ENCODE assay signal across 13 cellular contexts in the genomic region with DNA sequence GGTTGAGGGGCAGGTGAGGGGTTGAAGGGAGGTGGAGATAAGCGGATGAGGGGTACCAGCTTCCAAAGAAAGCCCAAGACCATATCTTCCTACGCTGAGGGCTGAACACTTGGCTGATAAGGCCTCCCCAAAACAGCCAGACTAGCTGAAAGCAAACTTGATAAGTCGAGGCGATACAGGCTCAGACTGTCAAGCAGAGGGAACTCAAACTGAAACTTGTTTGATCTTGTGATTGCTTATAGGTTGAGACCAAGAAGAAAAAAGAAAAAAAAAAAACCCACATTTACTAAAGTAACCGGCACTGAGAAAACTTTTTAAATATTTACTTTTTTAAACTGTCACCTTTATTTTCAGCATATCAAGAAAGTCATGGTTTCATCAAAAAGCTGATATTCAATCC.
DNase-seq lines count a peak whose midpoint lies in the region; ATAC-seq and TF ChIP-seq lines count a peak whose summit lies in the region.
"Had no signal": no experiment of that assay in that cellular context is flagged by ENCODE, and none has a peak within 500 bp of the region (broad histone marks: within the 10 kb centered on the region; RNA-seq: fewer than 3 reads in every experiment).

No MANE protein-coding gene starts in this region.

- H3K4me2 ChIP-seq in OCI-LY3 (ENCODE audit: low read length), result peak overlapping the region; percentile 81

- H3K9me3 Mint-ChIP-seq in activated T-cell treated with anti-CD3 and anti-CD28 coated beads, Interleukin-2, amount 50 U/mL, for 24 hours, result no peaks in the 10 kb centered on the region
- H3K9me3 Mint-ChIP-seq in activated naive CD8-positive, alpha-beta T cell treated with anti-CD3 and anti-CD28 coated beads, Interleukin-2, amount 50 U/mL, for 24 hours, result no peaks in the 10 kb centered on the region
- no peaks in the 10 kb centered on the region for H3K9me3 Mint-ChIP-seq in stimulated activated memory B cell treated with anti-CD40 and anti-IgM and Interleukin-4, amounts not matched to agents 10 μg/mL and 1 μg/mL and 100 μg/mL, for 72 hours
- H3K9me3 Mint-ChIP-seq in Calu3 (ENCODE audit: low read depth, unreplicated experiment), result no peaks in the 10 kb centered on the region

- no peaks in the 10 kb centered on the region for H3K9me3 ChIP-seq in OCI-LY3 (ENCODE audit: insufficient read depth, low read length)
- H3K9me3 ChIP-seq: testis had no signal

- H3K36me3 ChIP-seq in OCI-LY3 (replicated peaks; ENCODE audit: low read depth, low read length), result peaks cover 4% of the 10 kb centered on the region

- TF ChIP-seq CTCF in OCI-LY3 (IDR thresholded peaks at IDR 0.05; ENCODE audit: low read depth, low read length), result no peak
- no peak for TF ChIP-seq CTCF in Calu3 (IDR thresholded peaks at IDR 0.05; ENCODE audit: unreplicated experiment)

- H3K9ac ChIP-seq in OCI-LY3 (ENCODE audit: low read length), result peak overlapping the region; percentile 43

- CTCF ChIA-PET in Calu3 (lab: Charles Lee), result interaction anchor here (0.7 kb wide), 1 partner anchor 537 kb away, joined by 5 read pairs; no protein-coding TSS in a partner anchor

- peak overlapping the region; percentile 58 for H3K4me3 Mint-ChIP-seq in activated T-cell treated with anti-CD3 and anti-CD28 coated beads, Interleukin-2, amount 50 U/mL, for 24 hours
- peak overlapping the region; percentile 21 for H3K4me3 Mint-ChIP-seq in activated naive CD8-positive, alpha-beta T cell treated with anti-CD3 and anti-CD28 coated beads, Interleukin-2, amount 50 U/mL, for 24 hours
- peak overlapping the region; percentile 15 for H3K4me3 Mint-ChIP-seq in stimulated activated memory B cell treated with anti-CD40 and anti-IgM and Interleukin-4, amounts not matched to agents 10 μg/mL and 1 μg/mL and 100 μg/mL, for 72 hours
- H3K4me3 Mint-ChIP-seq in Calu3 (ENCODE audit: low read depth, unreplicated experiment), result no peak overlapping the region

- H3K4me3 ChIP-seq in OCI-LY3 (ENCODE audit: low read length), result peak overlapping the region; percentile 37
- H3K4me3 ChIP-seq: testis had no signal

- peaks cover 77% of the 10 kb centered on the region for H3K4me1 Mint-ChIP-seq in activated T-cell treated with anti-CD3 and anti-CD28 coated beads, Interleukin-2, amount 50 U/mL, for 24 hours (ENCODE audit: low read depth)
- peaks cover 63% of the 10 kb centered on the region for H3K4me1 Mint-ChIP-seq in activated naive CD8-positive, alpha-beta T cell treated with anti-CD3 and anti-CD28 coated beads, Interleukin-2, amount 50 U/mL, for 24 hours
- H3K4me1 Mint-ChIP-seq in stimulated activated memory B cell treated with anti-CD40 and anti-IgM and Interleukin-4, amounts not matched to agents 10 μg/mL and 1 μg/mL and 100 μg/mL, for 72 hours, result peaks cover 71% of the 10 kb centered on the region
- no peaks in the 10 kb centered on the region for H3K4me1 Mint-ChIP-seq in Calu3 (ENCODE audit: low read depth, unreplicated experiment)

- H3K27me3 ChIP-seq in OCI-LY3 (ENCODE audit: low read depth, low read length), result no peaks in the 10 kb centered on the region
- H3K27me3 ChIP-seq: testis had no signal

- intact Hi-C loops in Calu3 (cut with micrococcal nuclease; ENCODE audit: unreplicated experiment), result no loop called here

- no peaks in the 10 kb centered on the region for H3K27me3 Mint-ChIP-seq in activated T-cell treated with anti-CD3 and anti-CD28 coated beads, Interleukin-2, amount 50 U/mL, for 24 hours
- no peaks in the 10 kb centered on the region for H3K27me3 Mint-ChIP-seq in activated naive CD8-positive, alpha-beta T cell treated with anti-CD3 and anti-CD28 coated beads, Interleukin-2, amount 50 U/mL, for 24 hours
- H3K27me3 Mint-ChIP-seq in stimulated activated memory B cell treated with anti-CD40 and anti-IgM and Interleukin-4, amounts not matched to agents 10 μg/mL and 1 μg/mL and 100 μg/mL, for 72 hours, result no peaks in the 10 kb centered on the region
- peaks cover 15% of the 10 kb centered on the region for H3K27me3 Mint-ChIP-seq in Calu3 (ENCODE audit: unreplicated experiment)

- H4K20me1 ChIP-seq in OCI-LY3 (ENCODE audit: insufficient read depth, low read length), result peaks cover 5% of the 10 kb centered on the region; the same call in 1 of the 2 replicates

- peak overlapping the region; percentile 39 for H3K27ac ChIP-seq in OCI-LY3 (ENCODE audit: low read length)
- H3K27ac ChIP-seq: testis had no signal

- peak overlapping the region; percentile 91 for H3K27ac Mint-ChIP-seq in activated T-cell treated with anti-CD3 and anti-CD28 coated beads, Interleukin-2, amount 50 U/mL, for 24 hours
- H3K27ac Mint-ChIP-seq in activated naive CD8-positive, alpha-beta T cell treated with anti-CD3 and anti-CD28 coated beads, Interleukin-2, amount 50 U/mL, for 24 hours, result peak overlapping the region; percentile 40
- peak overlapping the region; percentile 70 for H3K27ac Mint-ChIP-seq in stimulated activated memory B cell treated with anti-CD40 and anti-IgM and Interleukin-4, amounts not matched to agents 10 μg/mL and 1 μg/mL and 100 μg/mL, for 72 hours
- no peak overlapping the region for H3K27ac Mint-ChIP-seq in Calu3 (ENCODE audit: unreplicated experiment)

- ATAC-seq in activated naive CD8-positive, alpha-beta T cell treated with anti-CD3 and anti-CD28 coated beads, Interleukin-2, amount 50 U/mL, for 24 hours, result peak; percentile 71
- ATAC-seq in stimulated activated memory B cell treated with anti-CD40 and anti-IgM and Interleukin-4, amounts not matched to agents 10 μg/mL and 1 μg/mL and 100 μg/mL, for 72 hours, result no peak
- ATAC-seq in HG03025 (IDR thresholded peaks at IDR 0.05; ENCODE audit: low FRiP score, unreplicated experiment), result no peak
- ATAC-seq: PC-3 had no signal

- DNase-seq in activated T-cell treated with anti-CD3 and anti-CD28 coated beads, Interleukin-2, amount 50 U/mL, for 24 hours, result peak; percentile 47
- no peak for DNase-seq in activated T-cell treated with anti-CD3 and anti-CD28 coated beads for 4 hours
- no peak for DNase-seq in activated naive CD8-positive, alpha-beta T cell treated with anti-CD3 and anti-CD28 coated beads, Interleukin-2, amount 50 U/mL, for 24 hours
- no peak for DNase-seq in Calu3
- DNase-seq in SKM-1 treated with dmso at 0.1 percent for 144 hours (lab: John Stamatoyannopoulos, UW; ENCODE audit: unreplicated experiment), result no peak
- DNase-seq: anterior cingulate cortex, DMS153, NCI-H446, PC-3, testis had no signal

- H3K36me3 Mint-ChIP-seq in activated T-cell treated with anti-CD3 and anti-CD28 coated beads, Interleukin-2, amount 50 U/mL, for 24 hours (ENCODE audit: low read depth), result peaks cover 2% of the 10 kb centered on the region
- no peaks in the 10 kb centered on the region for H3K36me3 Mint-ChIP-seq in activated naive CD8-positive, alpha-beta T cell treated with anti-CD3 and anti-CD28 coated beads, Interleukin-2, amount 50 U/mL, for 24 hours (ENCODE audit: low read depth)
- peaks cover 5% of the 10 kb centered on the region for H3K36me3 Mint-ChIP-seq in stimulated activated memory B cell treated with anti-CD40 and anti-IgM and Interleukin-4, amounts not matched to agents 10 μg/mL and 1 μg/mL and 100 μg/mL, for 72 hours
- H3K36me3 Mint-ChIP-seq in Calu3 (ENCODE audit: insufficient read depth, unreplicated experiment), result no peaks in the 10 kb centered on the region

- peaks cover 16% of the 10 kb centered on the region for H3K79me2 ChIP-seq in OCI-LY3 (ENCODE audit: low read length)

- peaks cover 36% of the 10 kb centered on the region for H3K4me1 ChIP-seq in OCI-LY3 (ENCODE audit: low read length)

- BruUV-seq in Calu3 (replicated peaks; lab: Mats Ljungman, UMichigan), result no TSS peak

- no peak overlapping the region for H2AFZ ChIP-seq in OCI-LY3 (ENCODE audit: low read depth, low read length)
